In genomic region chr1:162661336-162661735, GRCh38 we compare ENCODE assay signal across 20 cellular contexts.
"Had no signal": no experiment of that assay in that cellular context is flagged by ENCODE, and none has a peak within 500 bp of the region (broad histone marks: within the 10 kb centered on the region; RNA-seq: fewer than 3 reads in every experiment).

No MANE protein-coding gene starts in this region.

- DNase-seq: activated CD4-positive, alpha-beta memory T cell treated with anti-CD3 and anti-CD28 coated beads, Interleukin-2, amount 10 ng/mL, durations not matched to agents 7 days and 5 days; activated CD4-positive, alpha-beta T cell treated with anti-CD3 and anti-CD28 coated beads, Interleukin-2, amount 10 ng/mL, durations not matched to agents 24 days and 14 days; activated effector memory CD4-positive, alpha-beta T cell treated with anti-CD3 and anti-CD28 coated beads, Interleukin-2, amount 50 U/mL, for 16 hours; activated T-cell treated with anti-CD3 and anti-CD28 coated beads for 4 hours; body of pancreas; dermis blood vessel endothelial cell; effector CD8-positive, alpha-beta T cell; erythroblast; foreskin melanocyte; immature natural killer cell; lower lobe of right lung; natural killer cell; pancreas; psoas muscle; stimulated activated CD4-positive, alpha-beta T cell treated with anti-CD3 and anti-CD28 coated beads, Interleukin-12 subunit alpha, Interleukin-12 subunit beta, amount 100 ng/mL, for 4 hours; stimulated activated CD4-positive, alpha-beta T cell treated with anti-CD3 and anti-CD28 coated beads, Interleukin-4, amount 100 ng/mL, for 4 hours; tibial artery had no signal

- H3K4me3 ChIP-seq: body of pancreas, cardiac muscle cell, lower lobe of right lung, pancreas, psoas muscle, right atrium auricular region, tibial artery had no signal

- H3K27me3 ChIP-seq: body of pancreas, cardiac muscle cell, pancreas, right atrium auricular region, tibial artery had no signal

- H3K36me3 ChIP-seq: cardiac muscle cell, lower lobe of right lung, pancreas had no signal

- H3K27ac ChIP-seq: body of pancreas, cardiac muscle cell, lower lobe of right lung, pancreas, psoas muscle, right atrium auricular region, tibial artery had no signal

- FAIRE-seq: pancreas, urothelium cell line had no signal

- H3K9me3 ChIP-seq: body of pancreas, lower lobe of right lung, pancreas, psoas muscle, right atrium auricular region, tibial artery had no signal

- H3K4me1 ChIP-seq: body of pancreas, lower lobe of right lung, pancreas, psoas muscle had no signal
